9 cellular contexts compared by ENCODE assay signal in the genomic region with DNA sequence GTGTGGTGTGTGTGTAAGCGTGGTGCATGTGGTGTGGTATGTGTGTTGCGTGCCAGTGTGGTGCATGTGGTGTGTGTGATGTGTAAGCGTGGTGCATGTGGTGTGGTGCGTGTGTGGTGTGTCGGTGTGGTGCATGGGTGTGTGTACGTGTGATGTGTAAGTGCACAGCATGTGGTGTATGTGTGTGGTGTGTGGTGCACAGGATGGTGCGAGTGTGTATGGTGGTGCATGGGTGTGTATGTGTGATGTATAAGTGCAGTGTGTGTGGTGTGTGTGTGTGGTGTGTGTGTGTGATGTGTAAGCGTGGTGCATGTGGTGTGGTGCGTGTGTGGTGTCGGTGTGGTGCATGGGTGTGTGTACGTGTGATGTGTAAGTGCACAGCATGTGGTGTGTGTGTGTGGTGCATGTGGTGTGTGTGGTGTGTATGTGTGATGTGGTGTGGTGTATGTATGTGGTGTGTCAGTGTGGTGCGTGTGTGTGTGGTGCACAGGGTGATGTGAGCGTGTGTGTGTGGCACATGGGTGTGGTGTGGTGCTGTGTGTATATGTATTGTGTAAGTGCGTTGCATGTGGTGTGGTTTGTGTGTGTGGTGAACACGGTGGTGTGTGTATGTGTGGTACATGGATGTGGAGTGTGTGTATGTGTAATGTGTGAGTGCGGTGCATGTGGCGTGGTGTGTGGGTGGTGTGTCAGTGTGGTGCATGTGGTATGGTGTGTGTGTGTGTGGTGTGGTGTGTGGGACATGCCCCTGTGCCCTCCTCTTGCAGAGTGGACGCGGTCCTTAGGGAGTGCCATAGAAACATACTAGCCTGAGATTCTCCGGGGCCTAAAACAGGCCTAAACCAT. TPM values are rescaled to one million over a fixed set of nuclear protein-coding genes. Genes with fewer than 3 reads are reported as not detected.
DNase-seq lines count a peak whose midpoint lies in the region; ATAC-seq and TF ChIP-seq lines count a peak whose summit lies in the region.
"Had no signal": no experiment of that assay in that cellular context is flagged by ENCODE, and none has a peak within 500 bp of the region (broad histone marks: within the 10 kb centered on the region; RNA-seq: fewer than 3 reads in every experiment).

No MANE protein-coding gene starts in this region.

- CTCF ChIA-PET in activated CD4-positive, alpha-beta T cell treated with anti-CD3 and anti-CD28 coated beads, Interleukin-2, amount 10 ng/mL, durations not matched to agents 7 days and 5 days (lab: Charles Lee) = no interaction called here

- H3K27ac Mint-ChIP-seq in activated CD4-positive, alpha-beta T cell treated with anti-CD3 and anti-CD28 coated beads, Interleukin-2, amount 10 ng/mL, durations not matched to agents 7 days and 5 days = peak overlapping the region; percentile 11
- H3K27ac Mint-ChIP-seq in stimulated activated effector memory CD8-positive, alpha-beta T cell treated with anti-CD3 and anti-CD28 coated beads, Interleukin-12 subunit alpha, Interleukin-12 subunit beta, amount 100 ng/mL, for 72 hours = peak overlapping the region; percentile 11

- H3K4me3 ChIP-seq in SJCRH30 = peak overlapping the region; percentile 94

- no peak overlapping the region for H3K27ac ChIP-seq in SJCRH30

- H3K4me1 ChIP-seq in SJCRH30 = peaks cover 22% of the 10 kb centered on the region

- no peak for DNase-seq in activated CD4-positive, alpha-beta T cell treated with anti-CD3 and anti-CD28 coated beads, Interleukin-2, amount 10 ng/mL, durations not matched to agents 7 days and 5 days
- DNase-seq in activated CD4-positive, alpha-beta T cell treated with anti-CD3 and anti-CD28 coated beads, Interleukin-2, amount 50 U/mL, for 48 hours = no peak
- DNase-seq in SJCRH30 (no peak), erythroblast (lab: John Stamatoyannopoulos, UW) (peak; percentile 16 to 39), ACHN (no peak), NK-92 (lab: John Stamatoyannopoulos, UW; ENCODE audit: unreplicated experiment) (no peak)
- no peak for DNase-seq in stimulated activated effector memory CD8-positive, alpha-beta T cell treated with anti-CD3 and anti-CD28 coated beads, Interleukin-12 subunit alpha, Interleukin-12 subunit beta, amount 100 ng/mL, for 72 hours (ENCODE audit: low spot score in 2 of 2)
- DNase-seq: NCI-H1048 had no signal

- TF ChIP-seq POLR2A in erythroblast (IDR thresholded peaks at IDR 0.05; ENCODE audit: low read length) = no peak

- POLR2A ChIA-PET in activated CD4-positive, alpha-beta T cell treated with anti-CD3 and anti-CD28 coated beads, Interleukin-2, amount 10 ng/mL, durations not matched to agents 7 days and 5 days (lab: Charles Lee) = no interaction called here

- no peaks in the 10 kb centered on the region for H3K36me3 Mint-ChIP-seq in activated CD4-positive, alpha-beta T cell treated with anti-CD3 and anti-CD28 coated beads, Interleukin-2, amount 10 ng/mL, durations not matched to agents 7 days and 5 days (ENCODE audit: low read depth)
- H3K36me3 Mint-ChIP-seq in stimulated activated effector memory CD8-positive, alpha-beta T cell treated with anti-CD3 and anti-CD28 coated beads, Interleukin-12 subunit alpha, Interleukin-12 subunit beta, amount 100 ng/mL, for 72 hours = peaks cover 4% of the 10 kb centered on the region

- peaks cover 17% of the 10 kb centered on the region for H3K4me1 Mint-ChIP-seq in activated CD4-positive, alpha-beta T cell treated with anti-CD3 and anti-CD28 coated beads, Interleukin-2, amount 10 ng/mL, durations not matched to agents 7 days and 5 days
- peaks cover 9% of the 10 kb centered on the region for H3K4me1 Mint-ChIP-seq in stimulated activated effector memory CD8-positive, alpha-beta T cell treated with anti-CD3 and anti-CD28 coated beads, Interleukin-12 subunit alpha, Interleukin-12 subunit beta, amount 100 ng/mL, for 72 hours

- ATAC-seq in stimulated activated effector memory CD8-positive, alpha-beta T cell treated with anti-CD3 and anti-CD28 coated beads, Interleukin-12 subunit alpha, Interleukin-12 subunit beta, amount 100 ng/mL, for 72 hours = no peak
- ATAC-seq in GM19035 (IDR thresholded peaks at IDR 0.05; ENCODE audit: unreplicated experiment) = no peak

- no peaks in the 10 kb centered on the region for H3K9me3 Mint-ChIP-seq in activated CD4-positive, alpha-beta T cell treated with anti-CD3 and anti-CD28 coated beads, Interleukin-2, amount 10 ng/mL, durations not matched to agents 7 days and 5 days
- no peaks in the 10 kb centered on the region for H3K9me3 Mint-ChIP-seq in stimulated activated effector memory CD8-positive, alpha-beta T cell treated with anti-CD3 and anti-CD28 coated beads, Interleukin-12 subunit alpha, Interleukin-12 subunit beta, amount 100 ng/mL, for 72 hours

- H3K36me3 ChIP-seq in SJCRH30 = no peaks in the 10 kb centered on the region

- no peaks in the 10 kb centered on the region for H3K9me3 ChIP-seq in SJCRH30 (replicated peaks)

- in situ Hi-C loops in ACHN (cut with HindIII; ENCODE audit: low pct_ligation_motif_present, low pct_unique_long_range_greater_than_20kb, low sequenced_read_pairs) = no loop called here

- no peak overlapping the region for H3K4me3 Mint-ChIP-seq in activated CD4-positive, alpha-beta T cell treated with anti-CD3 and anti-CD28 coated beads, Interleukin-2, amount 10 ng/mL, durations not matched to agents 7 days and 5 days
- H3K4me3 Mint-ChIP-seq in stimulated activated effector memory CD8-positive, alpha-beta T cell treated with anti-CD3 and anti-CD28 coated beads, Interleukin-12 subunit alpha, Interleukin-12 subunit beta, amount 100 ng/mL, for 72 hours = peak overlapping the region; percentile 1

- no peaks in the 10 kb centered on the region for H3K27me3 ChIP-seq in SJCRH30

- H3K27me3 Mint-ChIP-seq in activated CD4-positive, alpha-beta T cell treated with anti-CD3 and anti-CD28 coated beads, Interleukin-2, amount 10 ng/mL, durations not matched to agents 7 days and 5 days = peaks cover 22% of the 10 kb centered on the region

RNA-seq across cellular contexts. Expression of gene C2CD2, which starts 1.1 kb away (rescaled TPM):
- 1 to 10 TPM; 7.0 to 8.8 TPM for total RNA-seq in activated CD4-positive, alpha-beta T cell treated with anti-CD3 and anti-CD28 coated beads, Interleukin-2, amount 10 ng/mL, durations not matched to agents 7 days and 5 days
- 14.1 and 14.5 TPM in 2 replicates for total RNA-seq in SJCRH30 (2014; rRNA removed; shearing (Covaris generic))

RNA-seq across cellular contexts. Expression of gene ZBTB21, which starts 55.3 kb away (rescaled TPM):
- 10 to 100 TPM; 22.1 to 22.6 TPM for total RNA-seq in activated CD4-positive, alpha-beta T cell treated with anti-CD3 and anti-CD28 coated beads, Interleukin-2, amount 10 ng/mL, durations not matched to agents 7 days and 5 days
- 20.5 and 25.7 TPM in 2 replicates for total RNA-seq in SJCRH30 (2014; rRNA removed; shearing (Covaris generic))

Comparison
In these comparisons a context has a peak if more than half of its experiments do, and no peak if none do; other contexts are left out.
1. DNase-seq: peak in erythroblast (2 of 2); none in activated CD4-positive, alpha-beta T cell treated with anti-CD3 and anti-CD28 coated beads, Interleukin-2, amount 10 ng/mL, durations not matched to agents 7 days and 5 days (single experiment), activated CD4-positive, alpha-beta T cell treated with anti-CD3 and anti-CD28 coated beads, Interleukin-2, amount 50 U/mL, for 48 hours (0 of 2), SJCRH30 (0 of 2), stimulated activated effector memory CD8-positive, alpha-beta T cell treated with anti-CD3 and anti-CD28 coated beads, Interleukin-12 subunit alpha, Interleukin-12 subunit beta, amount 100 ng/mL, for 72 hours (0 of 2), ACHN (single experiment) and NK-92 (single experiment).